Comparison of ENCODE assay signal across 8 cellular contexts in genomic region chr10:84783386-84783785, GRCh38.
DNase-seq lines count a peak whose midpoint lies in the region; ATAC-seq and TF ChIP-seq lines count a peak whose summit lies in the region.

No MANE protein-coding gene starts in this region.

- H3K4me1 ChIP-seq in Caco-2 = peaks cover 13% of the 10 kb centered on the region

- H3K27me3 Mint-ChIP-seq in Caco-2 (ENCODE audit: insufficient read depth, unreplicated experiment) = no peaks in the 10 kb centered on the region
- peaks cover 19% of the 10 kb centered on the region for H3K27me3 Mint-ChIP-seq in osteocyte (ENCODE audit: unreplicated experiment)

- H3K9me3 Mint-ChIP-seq in Caco-2 (ENCODE audit: unreplicated experiment) (no peaks in the 10 kb centered on the region), osteocyte (ENCODE audit: unreplicated experiment) (no peaks in the 10 kb centered on the region)

- H3K4me3 ChIP-seq in Caco-2 (ENCODE audit: low read depth, low read length) = no peak overlapping the region

- H3K36me3 Mint-ChIP-seq in Caco-2 (ENCODE audit: insufficient read depth, unreplicated experiment) (no peaks in the 10 kb centered on the region), osteocyte (ENCODE audit: unreplicated experiment) (no peaks in the 10 kb centered on the region)

- H3K36me3 ChIP-seq in Caco-2 (ENCODE audit: control insufficient read depth, insufficient read depth, low read length) = no peaks in the 10 kb centered on the region

- CTCF ChIA-PET in Caco-2 (lab: Charles Lee) = interaction anchor here (0.6 kb wide), 1 partner anchor 244 kb away, joined by 3 read pairs; no protein-coding TSS in a partner anchor

- ATAC-seq in GM18861 (IDR thresholded peaks at IDR 0.05; ENCODE audit: unreplicated experiment) (peak; percentile 65), HG03066 (IDR thresholded peaks at IDR 0.05; ENCODE audit: low read depth, unreplicated experiment) (peak; percentile 62), esophagus mucosa (peak; percentile 60), GM18520 (IDR thresholded peaks at IDR 0.05; ENCODE audit: unreplicated experiment) (no peak)

- H3K27me3 ChIP-seq in Caco-2 (replicated peaks; ENCODE audit: control insufficient read depth, insufficient read depth, low read length) = no peaks in the 10 kb centered on the region; the same call in 1 of the 2 replicates

- no peaks in the 10 kb centered on the region for H3K9me3 ChIP-seq in Caco-2

- no peak overlapping the region for H3K27ac Mint-ChIP-seq in Caco-2 (ENCODE audit: unreplicated experiment)
- no peak overlapping the region for H3K27ac Mint-ChIP-seq in osteocyte (ENCODE audit: unreplicated experiment)

- TF ChIP-seq CTCF in Caco-2 (IDR thresholded peaks at IDR 0.05; ENCODE audit: insufficient read depth in 1 of 2, low read depth in 1 of 2, low read length in 1 of 2, severe bottlenecking in 1 of 2, unreplicated experiment in 1 of 2) = peak; percentile 75 to 85
- TF ChIP-seq CTCF in osteocyte (IDR thresholded peaks at IDR 0.05) = peak; percentile 86

- POLR2A ChIA-PET in Caco-2 (lab: Charles Lee) = no interaction called here

- H3K4me1 Mint-ChIP-seq in Caco-2 (ENCODE audit: low read depth, unreplicated experiment) = peaks cover 11% of the 10 kb centered on the region
- no peaks in the 10 kb centered on the region for H3K4me1 Mint-ChIP-seq in osteocyte (ENCODE audit: unreplicated experiment)

- BruUV-seq in Caco-2 (replicated peaks; lab: Mats Ljungman, UMichigan) = no TSS peak

- peak; percentile 45 to 57 for DNase-seq in Caco-2
- DNase-seq in NCI-H69 (lab: John Stamatoyannopoulos, UW) = peak; percentile 85
- DNase-seq in osteocyte (ENCODE audit: extremely low spot score, unreplicated experiment) = no peak
- DNase-seq in activated CD4-positive, CD25-positive, alpha-beta regulatory T cell treated with anti-CD3 and anti-CD28 coated beads, Interleukin-2, amount 50 U/mL, for 72 hours = no peak

- intact Hi-C loops in Caco-2 (cut with micrococcal nuclease; ENCODE audit: unreplicated experiment) = loop anchor here (1.0 kb wide), 2 partner anchors 37 to 170 kb away; no protein-coding TSS in a partner anchor

- H3K4me3 Mint-ChIP-seq in Caco-2 (ENCODE audit: unreplicated experiment) (no peak overlapping the region), osteocyte (ENCODE audit: unreplicated experiment) (no peak overlapping the region)

Comparison
In these comparisons a context has a peak if more than half of its experiments do, and no peak if none do; other contexts are left out.
1. DNase-seq: peak in Caco-2 (2 of 2) and NCI-H69 (single experiment); none in osteocyte (single experiment) and activated CD4-positive, CD25-positive, alpha-beta regulatory T cell treated with anti-CD3 and anti-CD28 coated beads, Interleukin-2, amount 50 U/mL, for 72 hours (single experiment).